ENCODE assay signal across 2 cellular contexts in genomic region chr5:72517961-72518690, GRCh38.
TF ChIP-seq lines count a peak whose summit lies in the region.

No MANE protein-coding gene starts in this region.

TF ChIP-seq in GM23338, 12 proteins besides CTCF, POLR2A, EP300 and RAD21:
- TF ChIP-seq JUNB (IDR thresholded peaks at IDR 0.05; ENCODE audit: unreplicated experiment) (no peak), ETS1 (IDR thresholded peaks at IDR 0.05) (no peak), POLR2AphosphoS5 (IDR thresholded peaks at IDR 0.05; ENCODE audit: low read depth) (no peak), ZNF114 (CRISPR knock-in tag; IDR thresholded peaks at IDR 0.05) (no peak), ZNF462 (CRISPR knock-in tag; IDR thresholded peaks at IDR 0.05) (no peak), STAT1 (IDR thresholded peaks at IDR 0.05; ENCODE audit: unreplicated experiment) (no peak), EZH2phosphoT487 (IDR thresholded peaks at IDR 0.05; ENCODE audit: unreplicated experiment) (no peak), CREB1 (CRISPR knock-in tag; IDR thresholded peaks at IDR 0.05; ENCODE audit: low read depth) (no peak), NANOG (IDR thresholded peaks at IDR 0.05; ENCODE audit: borderline replicate concordance) (no peak), EZH2 (IDR thresholded peaks at IDR 0.05; ENCODE audit: low read depth, unreplicated experiment) (no peak)

TF ChIP-seq in K562, 482 proteins besides CTCF, POLR2A, EP300 and RAD21:
- TF ChIP-seq ZBTB34 (CRISPR knock-in tag; IDR thresholded peaks at IDR 0.05) (no peak), L3MBTL2 (IDR thresholded peaks at IDR 0.05) (peak; percentile 34; the same call in 1 of the 2 replicates), MEIS2 (IDR thresholded peaks at IDR 0.05; ENCODE audit: partially characterized antibody) (no peak), HINFP (tag; conservative IDR thresholded peaks at IDR 0.05; ENCODE audit: low read depth) (no peak), EP400 (IDR thresholded peaks at IDR 0.05) (no peak), KAT7 (CRISPR knock-in tag; IDR thresholded peaks at IDR 0.05; ENCODE audit: borderline replicate concordance) (no peak), ZBTB17 (CRISPR knock-in tag; IDR thresholded peaks at IDR 0.05) (no peak), ZNF766 (CRISPR knock-in tag; conservative IDR thresholded peaks at IDR 0.05) (peak; percentile 90), PBX2 (CRISPR knock-in tag; IDR thresholded peaks at IDR 0.05; ENCODE audit: low read depth) (no peak), PBX2 (tag; conservative IDR thresholded peaks at IDR 0.05; ENCODE audit: low read depth) (peak; percentile 45; the same call in 1 of the 2 replicates), BHLHE40 (IDR thresholded peaks at IDR 0.05; ENCODE audit: low read length) (0 out of 2 replicates have a peak, but pooled peaks have one; percentile 23)
